Comparison of ENCODE assay signal across 1 cellular context in genomic region chr2:238320246-238320647, GRCh38.
TF ChIP-seq lines count a peak whose summit lies in the region.

Gene TRAF3IP1, plus strand, starts transcription at chr2:238320518. Its CDS starts 145 bp downstream, at chr2:238320663.

TF ChIP-seq in HEK293, 187 proteins besides CTCF, POLR2A, EP300 and RAD21 (continued from another document):
- TF ChIP-seq ZSCAN5A (tag by site-specific recombination; IDR thresholded peaks at IDR 0.05) (no peak), ZNF704 (tag by site-specific recombination; IDR thresholded peaks at IDR 0.05) (no peak), ZNF362 (tag by site-specific recombination; IDR thresholded peaks at IDR 0.05) (no peak), EGR2 (tag by site-specific recombination; IDR thresholded peaks at IDR 0.05; ENCODE audit: low read depth) (peak; percentile 40; the same call in 1 of the 2 replicates), ZNF184 (tag by site-specific recombination; IDR thresholded peaks at IDR 0.05) (no peak), ZBTB11 (tag by site-specific recombination; conservative IDR thresholded peaks at IDR 0.05; ENCODE audit: low read depth) (no peak), ZNF624 (tag by site-specific recombination; IDR thresholded peaks at IDR 0.05) (no peak), ZNF843 (tag by site-specific recombination; IDR thresholded peaks at IDR 0.05) (no peak), SETDB1 (IDR thresholded peaks at IDR 0.05; ENCODE audit: insufficient read length, low read length) (no peak), ZBTB8A (tag by site-specific recombination; IDR thresholded peaks at IDR 0.05) (peak; percentile 93), ZNF426 (tag by site-specific recombination; IDR thresholded peaks at IDR 0.05) (no peak), ZBTB21 (tag by site-specific recombination; IDR thresholded peaks at IDR 0.05) (no peak), YY2 (tag by site-specific recombination; IDR thresholded peaks at IDR 0.05) (no peak), ZFP37 (tag by site-specific recombination; IDR thresholded peaks at IDR 0.05) (no peak), ZSCAN30 (tag by site-specific recombination; IDR thresholded peaks at IDR 0.05) (no peak), ZNF26 (tag by site-specific recombination; IDR thresholded peaks at IDR 0.05) (no peak), ZNF280C (tag by site-specific recombination; IDR thresholded peaks at IDR 0.05) (no peak), ZNF133 (tag by site-specific recombination; IDR thresholded peaks at IDR 0.05) (no peak), PBX3 (CRISPR knock-in tag; IDR thresholded peaks at IDR 0.05) (no peak), ZNF280D (tag by site-specific recombination; IDR thresholded peaks at IDR 0.05) (no peak), ZNF621 (tag by site-specific recombination; IDR thresholded peaks at IDR 0.05) (no peak), BCL11B (tag by site-specific recombination; IDR thresholded peaks at IDR 0.05; ENCODE audit: low read depth) (no peak), ZNF214 (tag by site-specific recombination; IDR thresholded peaks at IDR 0.05; ENCODE audit: borderline replicate concordance) (no peak), ZSCAN23 (tag by site-specific recombination; IDR thresholded peaks at IDR 0.05) (no peak), ZNF23 (tag by site-specific recombination; IDR thresholded peaks at IDR 0.05; ENCODE audit: borderline replicate concordance) (no peak), ZXDB (tag by site-specific recombination; IDR thresholded peaks at IDR 0.05) (no peak), ZNF747 (tag by site-specific recombination; IDR thresholded peaks at IDR 0.05) (no peak), RBAK (tag by site-specific recombination; IDR thresholded peaks at IDR 0.05) (no peak), ZBTB6 (tag by site-specific recombination; IDR thresholded peaks at IDR 0.05) (no peak), SP3 (tag by site-specific recombination; IDR thresholded peaks at IDR 0.05) (peak; percentile 68), ZNF19 (tag by site-specific recombination; IDR thresholded peaks at IDR 0.05; ENCODE audit: low read depth) (no peak), ZNF660 (tag by site-specific recombination; IDR thresholded peaks at IDR 0.05) (no peak), ZNF514 (tag by site-specific recombination; IDR thresholded peaks at IDR 0.05) (no peak), GFI1B (tag by site-specific recombination; IDR thresholded peaks at IDR 0.05) (no peak)
